ENCODE assay signal across 8 cellular contexts in genomic region chr17:7523033-7523432, GRCh38. TPM values are rescaled to one million over a fixed set of nuclear protein-coding genes. Genes with fewer than 3 reads are reported as not detected.
DNase-seq lines count a peak whose midpoint lies in the region; ATAC-seq, FAIRE-seq and TF ChIP-seq lines count a peak whose summit lies in the region.

No MANE protein-coding gene starts in this region.

- H3K27me3 ChIP-seq in esophagus muscularis mucosa = no peaks in the 10 kb centered on the region
- H3K27me3 ChIP-seq in small intestine (ENCODE audit: control insufficient read depth in 2 of 2, insufficient read depth in 2 of 2, low read length in 2 of 2) = no peaks in the 10 kb centered on the region
- no peaks in the 10 kb centered on the region for H3K27me3 ChIP-seq in aorta (ENCODE audit: control insufficient read depth in 1 of 2, insufficient read depth in 2 of 2, low read length in 1 of 2)

- TF ChIP-seq CTCF in esophagus muscularis mucosa (IDR thresholded peaks at IDR 0.05) = peak; percentile 33 to 54 (median 51)

- H3K4me3 ChIP-seq in esophagus muscularis mucosa (no peak overlapping the region), small intestine (ENCODE audit: low read depth in 1 of 2, low read length in 2 of 2) (no peak overlapping the region), aorta (ENCODE audit: low read length in 2 of 2) (no peak overlapping the region)

- no peaks in the 10 kb centered on the region for H3K36me3 ChIP-seq in esophagus muscularis mucosa
- no peaks in the 10 kb centered on the region for H3K36me3 ChIP-seq in small intestine (ENCODE audit: control insufficient read depth in 2 of 2, insufficient read depth in 2 of 2, low read length in 2 of 2)
- no peaks in the 10 kb centered on the region for H3K36me3 ChIP-seq in aorta (ENCODE audit: control insufficient read depth in 1 of 2, insufficient read depth in 2 of 2, low read length in 1 of 2)

- no peak for TF ChIP-seq POLR2A in esophagus muscularis mucosa (IDR thresholded peaks at IDR 0.05; ENCODE audit: low read depth)

- ATAC-seq in aorta (ENCODE audit: low FRiP score) (no peak), HG02623 (IDR thresholded peaks at IDR 0.05; ENCODE audit: unreplicated experiment) (no peak)

- H3K27ac ChIP-seq in esophagus muscularis mucosa (replicated peaks in 1 of 4) (no peak overlapping the region), small intestine (ENCODE audit: low read depth in 1 of 2, low read length in 1 of 2) (no peak overlapping the region), aorta (ENCODE audit: low read depth in 1 of 2, low read length in 2 of 2) (no peak overlapping the region)

- intact Hi-C loops in esophagus muscularis mucosa (cut with DNase I) = no loop called here
- intact Hi-C loops in aorta (cut with DNase I) = loop anchor here in 1 of 2 donors (2.0 kb wide), 1 partner anchor 66 kb away; no protein-coding TSS in a partner anchor

- no peak for TF ChIP-seq EP300 in esophagus muscularis mucosa (IDR thresholded peaks at IDR 0.05)

- H3K9me3 ChIP-seq in esophagus muscularis mucosa (no peaks in the 10 kb centered on the region), small intestine (ENCODE audit: control insufficient read depth, low read depth) (no peaks in the 10 kb centered on the region), aorta (ENCODE audit: control insufficient read depth, low read length) (no peaks in the 10 kb centered on the region)

- H3K27me3 Mint-ChIP-seq in activated CD4-positive, alpha-beta T cell treated with anti-CD3 and anti-CD28 coated beads, Interleukin-2, amount 10 ng/mL, durations not matched to agents 7 days and 5 days = peaks cover 1% of the 10 kb centered on the region

- H3K27ac Mint-ChIP-seq in activated CD4-positive, alpha-beta T cell treated with anti-CD3 and anti-CD28 coated beads, Interleukin-2, amount 10 ng/mL, durations not matched to agents 7 days and 5 days = no peak overlapping the region

- WGBS in esophagus muscularis mucosa = 44% methylated on average over 10 of the region's 10 CpGs
- 40 to 47% (median 42%) methylated on average over 10 of the region's 10 CpGs for WGBS in small intestine, 3 donors
- 32 to 33% methylated on average over 10 of the region's 10 CpGs for WGBS in aorta, 2 donors

- H3K4me3 Mint-ChIP-seq in activated CD4-positive, alpha-beta T cell treated with anti-CD3 and anti-CD28 coated beads, Interleukin-2, amount 10 ng/mL, durations not matched to agents 7 days and 5 days = no peak overlapping the region

- CTCF ChIA-PET in activated CD4-positive, alpha-beta T cell treated with anti-CD3 and anti-CD28 coated beads, Interleukin-2, amount 10 ng/mL, durations not matched to agents 7 days and 5 days (lab: Charles Lee) = interaction anchor here (0.7 to 1.0 kb wide), 4 partner anchors 10 to 46 kb away, joined by 3 to 5 read pairs (median 4); partner anchors contain the start of gene SENP3

- DNase-seq in SIG-M5 treated with dmso at 0.1 percent for 504 hours (lab: John Stamatoyannopoulos, UW; ENCODE audit: unreplicated experiment) (peak; percentile 3), SIG-M5 (lab: John Stamatoyannopoulos, UW) (no peak), esophagus muscularis mucosa (ENCODE audit: extremely low spot score) (no peak), small intestine (peak; percentile 27), aorta (no peak), 8988T (no peak)
- peak; percentile 48 for DNase-seq in activated CD4-positive, alpha-beta T cell treated with anti-CD3 and anti-CD28 coated beads, Interleukin-2, amount 10 ng/mL, durations not matched to agents 7 days and 5 days

- H3K36me3 Mint-ChIP-seq in activated CD4-positive, alpha-beta T cell treated with anti-CD3 and anti-CD28 coated beads, Interleukin-2, amount 10 ng/mL, durations not matched to agents 7 days and 5 days (ENCODE audit: low read depth) = peaks cover 3% of the 10 kb centered on the region

- POLR2A ChIA-PET in activated CD4-positive, alpha-beta T cell treated with anti-CD3 and anti-CD28 coated beads, Interleukin-2, amount 10 ng/mL, durations not matched to agents 7 days and 5 days (lab: Charles Lee) = no interaction called here

- no peak for FAIRE-seq in small intestine (lab: Jason Lieb, UNC)

- peaks cover 11% of the 10 kb centered on the region for H3K9me3 Mint-ChIP-seq in activated CD4-positive, alpha-beta T cell treated with anti-CD3 and anti-CD28 coated beads, Interleukin-2, amount 10 ng/mL, durations not matched to agents 7 days and 5 days

- H3K4me1 ChIP-seq in esophagus muscularis mucosa (peaks cover 0 to 4% (median 0%) of the 10 kb centered on the region in 4 donors), small intestine (ENCODE audit: control insufficient read depth in 2 of 2, insufficient read depth in 1 of 2, low read depth in 1 of 2, low read length in 1 of 2) (no peaks in the 10 kb centered on the region), aorta (ENCODE audit: control insufficient read depth in 1 of 2, insufficient read depth in 2 of 2, low read length in 2 of 2) (no peaks in the 10 kb centered on the region)

- peaks cover 5% of the 10 kb centered on the region for H3K4me1 Mint-ChIP-seq in activated CD4-positive, alpha-beta T cell treated with anti-CD3 and anti-CD28 coated beads, Interleukin-2, amount 10 ng/mL, durations not matched to agents 7 days and 5 days

RNA-seq across cellular contexts. Expression of gene TNFSF12, which starts 25.8 kb away (rescaled TPM):
- 10 to 100 TPM; 79.6 to 82.5 TPM for total RNA-seq in activated CD4-positive, alpha-beta T cell treated with anti-CD3 and anti-CD28 coated beads, Interleukin-2, amount 10 ng/mL, durations not matched to agents 7 days and 5 days
- total RNA-seq in esophagus muscularis mucosa = 100 to 1,000 TPM; 102 to 136 (median 122) TPM
- 10 to 100 TPM in 2 of 3 donors, 1 to 10 TPM in 1; 8.1 to 23.9 (median 20.3) TPM for polyA plus RNA-seq in small intestine
- total RNA-seq in aorta = 10 to 100 TPM; 61.4 to 84.5 TPM
- polyA plus RNA-seq in aorta = 100 to 1,000 TPM; 135 to 148 TPM

RNA-seq across cellular contexts. Expression of gene TNFSF13, which starts 35.5 kb away (rescaled TPM):
- 1 to 10 TPM; 3.8 to 4.0 TPM for total RNA-seq in activated CD4-positive, alpha-beta T cell treated with anti-CD3 and anti-CD28 coated beads, Interleukin-2, amount 10 ng/mL, durations not matched to agents 7 days and 5 days
- total RNA-seq in esophagus muscularis mucosa (10 to 100 TPM; 13.4 to 25.8 (median 22.4) TPM), aorta (10 to 100 TPM; 17.7 to 28.6 TPM)
- polyA plus RNA-seq in small intestine (100 to 1,000 TPM in 1 of 3 donors, 10 to 100 TPM in 2; 23.0 to 107 (median 32.7) TPM), aorta (10 to 100 TPM; 25.7 to 26.4 TPM)

RNA-seq across cellular contexts. Expression of gene SENP3, which starts 38.7 kb away (rescaled TPM):
- total RNA-seq in activated CD4-positive, alpha-beta T cell treated with anti-CD3 and anti-CD28 coated beads, Interleukin-2, amount 10 ng/mL, durations not matched to agents 7 days and 5 days = 10 to 100 TPM; 51.8 to 53.0 TPM
- total RNA-seq in esophagus muscularis mucosa (10 to 100 TPM; 54.0 to 79.1 (median 72.4) TPM), aorta (10 to 100 TPM; 36.2 to 38.3 TPM)
- polyA plus RNA-seq in small intestine (10 to 100 TPM; 53.1 to 66.7 (median 53.5) TPM), aorta (10 to 100 TPM; 48.4 to 75.1 TPM)

RNA-seq across cellular contexts. Expression of gene POLR2A, which starts 38.9 kb away (rescaled TPM):
- total RNA-seq in activated CD4-positive, alpha-beta T cell treated with anti-CD3 and anti-CD28 coated beads, Interleukin-2, amount 10 ng/mL, durations not matched to agents 7 days and 5 days = 100 to 1,000 TPM; 175 to 201 TPM
- 10 to 100 TPM; 29.5 to 66.4 (median 46.9) TPM for total RNA-seq in esophagus muscularis mucosa
- 10 to 100 TPM in 2 of 3 donors, 1 to 10 TPM in 1; 10.0 to 28.7 (median 13.0) TPM for polyA plus RNA-seq in small intestine
- total RNA-seq in aorta = 100 to 1,000 TPM in 1 of 2 donors, 10 to 100 TPM in 1; 93.8 to 116 TPM
- 10 to 100 TPM; 13.4 to 27.9 TPM for polyA plus RNA-seq in aorta

RNA-seq across cellular contexts. Expression of gene SLC35G6, which starts 41.8 kb away (rescaled TPM):
- not detected for total RNA-seq in activated CD4-positive, alpha-beta T cell treated with anti-CD3 and anti-CD28 coated beads, Interleukin-2, amount 10 ng/mL, durations not matched to agents 7 days and 5 days
- total RNA-seq in esophagus muscularis mucosa (not detected), aorta (not detected)
- polyA plus RNA-seq in small intestine (not detected), aorta (not detected)

Comparison
In these comparisons a context has a peak if more than half of its experiments do, and no peak if none do; other contexts are left out.
1. DNase-seq: peak in SIG-M5 treated with dmso at 0.1 percent for 504 hours (single experiment), activated CD4-positive, alpha-beta T cell treated with anti-CD3 and anti-CD28 coated beads, Interleukin-2, amount 10 ng/mL, durations not matched to agents 7 days and 5 days (single experiment) and small intestine (single experiment); none in SIG-M5 (single experiment), esophagus muscularis mucosa (single experiment), aorta (0 of 2) and 8988T (single experiment).